In the genomic region with DNA sequence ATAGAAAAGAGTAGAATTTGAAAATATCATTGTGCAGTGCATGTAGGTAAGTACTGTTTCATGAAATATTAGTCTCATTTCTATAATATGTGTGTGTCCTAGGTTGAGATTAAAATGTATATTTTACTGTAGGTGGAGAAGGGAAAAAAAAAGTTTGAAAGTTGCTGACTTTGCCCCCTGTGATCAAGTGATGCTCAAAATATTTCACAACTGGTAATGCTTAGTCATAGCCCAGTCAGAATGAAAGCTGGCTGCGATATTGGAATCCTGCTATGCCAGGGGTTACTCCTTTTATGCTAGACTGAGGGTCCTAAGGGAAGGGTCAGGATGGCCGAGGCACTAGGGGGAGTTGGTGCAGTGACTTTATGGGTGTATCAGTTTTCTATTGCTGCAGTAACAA, we compare ENCODE assay signal across 16 cellular contexts. TPM values are rescaled to one million over a fixed set of nuclear protein-coding genes. Genes with fewer than 3 reads are reported as not detected.
A peak's percentile ranks its signal among the peaks of the same experiment; 100 is the strongest.
DNase-seq lines count a peak whose midpoint lies in the region; ATAC-seq and TF ChIP-seq lines count a peak whose summit lies in the region.
"Had no signal": no experiment of that assay in that cellular context is flagged by ENCODE, and none has a peak within 500 bp of the region (broad histone marks: within the 10 kb centered on the region; RNA-seq: fewer than 3 reads in every experiment).

No MANE protein-coding gene starts in this region.

- in situ Hi-C loops in SK-MEL-5 (cut with HindIII; ENCODE audit: low pct_unique_long_range_greater_than_20kb, low sequenced_read_pairs), result no loop called here

- TF ChIP-seq POLR2A in breast epithelium (IDR thresholded peaks at IDR 0.05), result no peak

- ATAC-seq in heart right ventricle, result no peak
- ATAC-seq: activated T-cell treated with anti-CD3 and anti-CD28 coated beads, Interleukin-2, amount 50 U/mL, for 72 hours; esophagus mucosa; sciatic nerve had no signal

- TF ChIP-seq CTCF in MCF 10A (IDR thresholded peaks at IDR 0.05; ENCODE audit: unreplicated experiment) (no peak), breast epithelium (IDR thresholded peaks at IDR 0.05) (no peak), heart right ventricle (IDR thresholded peaks at IDR 0.05) (no peak)

- peak; percentile 63 for DNase-seq in MCF 10A (ENCODE audit: unreplicated experiment)
- DNase-seq in breast epithelium (ENCODE audit: low spot score in 2 of 2), result no peak
- DNase-seq in SK-MEL-5 (ENCODE audit: low read depth, low spot score), result peak; percentile 41
- peak; percentile 80 for DNase-seq in fibroblast of peridontal ligament (ENCODE audit: extremely low read depth)
- no peak for DNase-seq in NCI-H128 (lab: John Stamatoyannopoulos, UW; ENCODE audit: unreplicated experiment)
- no peak for DNase-seq in heart right ventricle
- DNase-seq in substantia nigra (lab: John Stamatoyannopoulos, UW), result no peak
- DNase-seq in stimulated activated naive CD4-positive, alpha-beta T cell (lab: John Stamatoyannopoulos, UW), result no peak
- DNase-seq: activated CD4-positive, CD25-positive, alpha-beta regulatory T cell; activated T-cell treated with anti-CD3 and anti-CD28 coated beads, Interleukin-2, amount 50 U/mL, for 72 hours; naive B cell; NCI-H510A; tibial artery had no signal

- H3K9me3 ChIP-seq in breast epithelium (no peaks in the 10 kb centered on the region), heart right ventricle (no peaks in the 10 kb centered on the region)
- H3K9me3 ChIP-seq: tibial artery had no signal

- POLR2A ChIA-PET in MCF 10A (lab: Yijun Ruan, JAX), result interaction anchor here (0.7 kb wide), 1 partner anchor 20 kb away, joined by 4 read pairs; a partner anchor contains a TSS

- no peak overlapping the region for H3K27ac Mint-ChIP-seq in MCF 10A (ENCODE audit: low read depth, unreplicated experiment)
- H3K27ac Mint-ChIP-seq: activated T-cell treated with anti-CD3 and anti-CD28 coated beads, Interleukin-2, amount 50 U/mL, for 72 hours; naive B cell had no signal

- H3K27me3 Mint-ChIP-seq in MCF 10A (ENCODE audit: insufficient read depth, unreplicated experiment), result no peaks in the 10 kb centered on the region
- H3K27me3 Mint-ChIP-seq: central memory CD8-positive, alpha-beta T cell had no signal

- H3K36me3 Mint-ChIP-seq in MCF 10A (ENCODE audit: insufficient read depth, unreplicated experiment), result no peaks in the 10 kb centered on the region
- H3K36me3 Mint-ChIP-seq: naive B cell had no signal

- H3K27me3 ChIP-seq in breast epithelium (no peaks in the 10 kb centered on the region), heart right ventricle (no peaks in the 10 kb centered on the region)
- H3K27me3 ChIP-seq: tibial artery had no signal

- H3K4me3 ChIP-seq in breast epithelium (no peak overlapping the region), heart right ventricle (no peak overlapping the region)
- H3K4me3 ChIP-seq: tibial artery had no signal

- H3K36me3 ChIP-seq in breast epithelium (no peaks in the 10 kb centered on the region), heart right ventricle (no peaks in the 10 kb centered on the region)
- H3K36me3 ChIP-seq: tibial artery had no signal

- H3K9me3 Mint-ChIP-seq in MCF 10A (ENCODE audit: unreplicated experiment), result no peaks in the 10 kb centered on the region
- H3K9me3 Mint-ChIP-seq: activated T-cell treated with anti-CD3 and anti-CD28 coated beads, Interleukin-2, amount 50 U/mL, for 72 hours; central memory CD8-positive, alpha-beta T cell had no signal

- no TSS peak for BruUV-seq in MCF 10A (replicated peaks; lab: Mats Ljungman, UMichigan)

- no peaks in the 10 kb centered on the region for H3K4me1 Mint-ChIP-seq in MCF 10A (ENCODE audit: insufficient read depth, unreplicated experiment)
- H3K4me1 Mint-ChIP-seq: central memory CD8-positive, alpha-beta T cell; naive B cell had no signal

- no peaks in the 10 kb centered on the region for H3K4me1 ChIP-seq in breast epithelium
- no peaks in the 10 kb centered on the region for H3K4me1 ChIP-seq in heart right ventricle
- H3K4me1 ChIP-seq: tibial artery had no signal

- H3K27ac ChIP-seq in breast epithelium (no peak overlapping the region), heart right ventricle (no peak overlapping the region), substantia nigra (ENCODE audit: low read depth, low read length, poor library complexity, severe bottlenecking) (no peak overlapping the region)
- H3K27ac ChIP-seq: tibial artery had no signal

- no peak overlapping the region for H3K4me3 Mint-ChIP-seq in MCF 10A (ENCODE audit: unreplicated experiment)
- H3K4me3 Mint-ChIP-seq: activated T-cell treated with anti-CD3 and anti-CD28 coated beads, Interleukin-2, amount 50 U/mL, for 72 hours; central memory CD8-positive, alpha-beta T cell; naive B cell had no signal

- intact Hi-C loops in MCF 10A (cut with micrococcal nuclease) (no loop called here), breast epithelium (cut with DNase I; ENCODE audit: low total_unique reads) (no loop called here), heart right ventricle (cut with DNase I) (no loop called here)

- WGBS in heart right ventricle, 2 donors, result 70 to 76% methylated on average over 2 of the region's 2 CpGs

- CTCF ChIA-PET in MCF 10A (lab: Yijun Ruan, JAX), result no interaction called here

RNA-seq across cellular contexts. Expression of a gene that starts 19.5 kb away (rescaled TPM):
- total RNA-seq in MCF 10A (2022) (38.5 and 56.9 TPM in 2 replicates), breast epithelium (10 to 100 TPM; 16.3 to 29.9 (median 27.2) TPM), heart right ventricle (10 to 100 TPM; 18.2 to 29.0 (median 20.6) TPM)
- 20.4 and 25.9 TPM in 2 replicates for total RNA-seq in SK-MEL-5 (2014; rRNA removed; shearing (Covaris generic))
- 6.9 and 10.7 TPM in 2 replicates for polyA plus RNA-seq in SK-MEL-5 (2015; cell fraction: cytosol; rRNA removed)
- 12.4 and 15.3 TPM in 2 replicates for polyA plus RNA-seq in SK-MEL-5 (2015; cell fraction: nucleus; rRNA removed)
- polyA plus RNA-seq in heart right ventricle, result 10 to 100 TPM; 29.4 to 43.3 TPM

Comparison
In these comparisons a context has a peak if more than half of its experiments do, and no peak if none do; other contexts are left out.
1. DNase-seq: peak in MCF 10A (single experiment), SK-MEL-5 (single experiment) and fibroblast of peridontal ligament (single experiment); none in breast epithelium (0 of 2), NCI-H128 (single experiment), heart right ventricle (0 of 2), substantia nigra (0 of 49) and stimulated activated naive CD4-positive, alpha-beta T cell (0 of 6).